ENCODE assay signal across 8 cellular contexts in the genomic region with DNA sequence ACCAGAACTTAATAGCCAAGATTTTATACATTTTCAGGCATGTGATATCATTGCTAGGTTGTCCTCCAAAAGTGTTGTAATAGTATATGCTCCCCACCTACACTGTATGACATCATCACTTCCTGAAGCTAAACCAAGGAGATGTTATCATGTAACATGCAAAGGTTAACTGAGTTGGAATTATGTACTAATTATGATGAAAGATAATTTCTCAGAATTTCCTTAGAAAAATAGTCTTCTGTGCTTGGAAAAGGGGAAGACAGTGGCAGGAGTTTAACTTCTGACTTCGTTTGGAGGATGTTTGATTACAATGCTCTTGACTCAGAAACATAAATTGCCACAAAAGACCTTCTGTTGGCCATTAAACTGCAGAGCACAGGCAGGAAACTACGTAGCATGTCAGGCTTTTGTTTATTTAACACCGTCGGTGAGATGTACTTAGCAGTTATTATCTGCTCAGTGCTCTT.
DNase-seq lines count a peak whose midpoint lies in the region; ATAC-seq, FAIRE-seq and TF ChIP-seq lines count a peak whose summit lies in the region.

No MANE protein-coding gene starts in this region.

- H2BK120ac ChIP-seq in H9 (ENCODE audit: low read depth, low read length, poor library complexity, severe bottlenecking), result no peak overlapping the region

- FAIRE-seq in kidney (lab: Jason Lieb, UNC), result peak; percentile 15

- CTCF ChIA-PET in CD4-positive, alpha-beta T cell (lab: Charles Lee), result no interaction called here
- CTCF ChIA-PET in HEK293 (lab: Yijun Ruan, JAX), result no interaction called here

- no peaks in the 10 kb centered on the region for H3K27me3 Mint-ChIP-seq in CD4-positive, alpha-beta T cell
- H3K27me3 Mint-ChIP-seq in H9 (ENCODE audit: low read depth), result no peaks in the 10 kb centered on the region; the same call in none of the 2 replicates

- H4K20me1 ChIP-seq in H9 (ENCODE audit: control insufficient read depth, insufficient read depth, insufficient read length), result no peaks in the 10 kb centered on the region

- no peak overlapping the region for H3K18ac ChIP-seq in H9 (ENCODE audit: insufficient read length, low read depth, low read length)

- no peak overlapping the region for H2AFZ ChIP-seq in H9 (ENCODE audit: low read length)

- no peaks in the 10 kb centered on the region for H3K9me3 ChIP-seq in CD4-positive, alpha-beta T cell (ENCODE audit: control insufficient read depth, low read length)
- H3K9me3 ChIP-seq in HEK293 (ENCODE audit: control insufficient read depth, insufficient read depth, low read depth, low read length) (no peaks in the 10 kb centered on the region), kidney (ENCODE audit: control insufficient read depth in 1 of 2, low read length in 2 of 2) (no peaks in the 10 kb centered on the region), H9 (ENCODE audit: control insufficient read depth, low read depth, low read length) (no peaks in the 10 kb centered on the region)

- no peak overlapping the region for H3K4me3 ChIP-seq in HEK293 (ENCODE audit: low read depth, low read length)
- H3K4me3 ChIP-seq in kidney (ENCODE audit: low read length in 2 of 2), result no peak overlapping the region

- DNase-seq in CD4-positive, alpha-beta T cell, result no peak
- peak; percentile 7 for DNase-seq in UCSD-AML1 (lab: John Stamatoyannopoulos, UW; ENCODE audit: unreplicated experiment)
- DNase-seq in kidney, result no peak
- no peak for DNase-seq in H9
- no peak for DNase-seq in NCI-H2227 (lab: John Stamatoyannopoulos, UW; ENCODE audit: unreplicated experiment)

- H4K91ac ChIP-seq in H9 (ENCODE audit: insufficient read length, low read depth, low read length), result no peak overlapping the region

- no peak overlapping the region for H4K8ac ChIP-seq in H9 (replicated peaks; ENCODE audit: insufficient read length, low read depth, low read length)

- H3K4me3 Mint-ChIP-seq in CD4-positive, alpha-beta T cell, result no peak overlapping the region
- no peak overlapping the region for H3K4me3 Mint-ChIP-seq in H9

- no peak overlapping the region for H3K23ac ChIP-seq in H9 (ENCODE audit: insufficient read length, low read depth, low read length)

- H3K4me1 ChIP-seq in HEK293 (ENCODE audit: control insufficient read depth, insufficient read depth, low read length) (peaks cover 12% of the 10 kb centered on the region), kidney (ENCODE audit: control insufficient read depth in 1 of 2, insufficient read depth in 1 of 2, low read depth in 1 of 2, low read length in 2 of 2) (peaks cover 0 to 7% of the 10 kb centered on the region in 2 donors), H9 (ENCODE audit: insufficient read depth, low read length) (no peaks in the 10 kb centered on the region)

- no peak overlapping the region for H2BK20ac ChIP-seq in H9 (ENCODE audit: low read depth, low read length, poor library complexity, severe bottlenecking)

- no peaks in the 10 kb centered on the region for H3K79me1 ChIP-seq in H9 (ENCODE audit: insufficient read depth, low read depth, low read length, poor library complexity, severe bottlenecking)

- H3K9me3 Mint-ChIP-seq in CD4-positive, alpha-beta T cell, result no peaks in the 10 kb centered on the region
- H3K9me3 Mint-ChIP-seq in H9, result no peaks in the 10 kb centered on the region

- H3K4ac ChIP-seq in H9 (ENCODE audit: low read depth, low read length), result no peak overlapping the region

- no peak for TF ChIP-seq CTCF in CD4-positive, alpha-beta T cell (IDR thresholded peaks at IDR 0.05)
- TF ChIP-seq CTCF in HEK293 (tag by site-specific recombination; IDR thresholded peaks at IDR 0.05) (no peak), kidney (IDR thresholded peaks at IDR 0.05; ENCODE audit: borderline replicate concordance, extremely low read depth, insufficient read depth) (no peak), H9 (conservative IDR thresholded peaks at IDR 0.05) (no peak)

- no peak overlapping the region for H4K5ac ChIP-seq in H9 (ENCODE audit: insufficient read length, low read depth, low read length)

- H3K9ac ChIP-seq in kidney (ENCODE audit: low read length in 2 of 2) (no peak overlapping the region), H9 (ENCODE audit: extremely low read depth, insufficient read length, low read length) (no peak overlapping the region)

- H3K56ac ChIP-seq in H9 (ENCODE audit: insufficient read length, low read depth, low read length), result no peak overlapping the region

- H2BK15ac ChIP-seq in H9 (ENCODE audit: low read depth, low read length), result no peak overlapping the region

- no peak overlapping the region for H2BK12ac ChIP-seq in H9 (ENCODE audit: insufficient read length, low read depth, low read length)

- peak overlapping the region; percentile 73 for H3K27ac Mint-ChIP-seq in CD4-positive, alpha-beta T cell
- no peak overlapping the region for H3K27ac Mint-ChIP-seq in H9

- no peak overlapping the region for H3K14ac ChIP-seq in H9 (ENCODE audit: insufficient read depth, low read length)

- peaks cover 13% of the 10 kb centered on the region for H3K4me1 Mint-ChIP-seq in CD4-positive, alpha-beta T cell (ENCODE audit: low read depth)
- no peaks in the 10 kb centered on the region for H3K4me1 Mint-ChIP-seq in H9

- H3K36me3 Mint-ChIP-seq in CD4-positive, alpha-beta T cell (ENCODE audit: low read depth), result no peaks in the 10 kb centered on the region
- H3K36me3 Mint-ChIP-seq in H9 (ENCODE audit: insufficient read depth in 1 of 3, low read depth in 3 of 3), result no peaks in the 10 kb centered on the region

- WGBS in H9 (ENCODE audit: extremely low coverage, insufficient read length, low lambda C conversion rate), result no CpG with 5 or more reads among the region's 4 CpGs

- no peak overlapping the region for H3T11ph ChIP-seq in H9 (ENCODE audit: low read length)

- intact Hi-C loops in CD4-positive, alpha-beta T cell (cut with DNase I, micrococcal nuclease), result no loop called here
- intact Hi-C loops in kidney (cut with DNase I), result no loop called here

- no peaks in the 10 kb centered on the region for H3K23me2 ChIP-seq in H9 (ENCODE audit: insufficient read length, low read depth, low read length, poor library complexity, severe bottlenecking)

- H3K79me2 ChIP-seq in H9 (ENCODE audit: insufficient read depth, low read length), result no peaks in the 10 kb centered on the region

- no peak overlapping the region for H2BK5ac ChIP-seq in H9 (ENCODE audit: insufficient read length, low read length)

- peak; percentile 78 for ATAC-seq in CD4-positive, alpha-beta T cell (ENCODE audit: poor library complexity)
- no peak for ATAC-seq in GM21526 (IDR thresholded peaks at IDR 0.05; ENCODE audit: low FRiP score, unreplicated experiment)
- no peak for ATAC-seq in GM21825 (IDR thresholded peaks at IDR 0.05; ENCODE audit: unreplicated experiment)

- H3K27ac ChIP-seq in CD4-positive, alpha-beta T cell (ENCODE audit: low read depth, low read length), result no peak overlapping the region
- no peak overlapping the region for H3K27ac ChIP-seq in HEK293 (ENCODE audit: extremely low read depth, low read depth, low read length)
- H3K27ac ChIP-seq in kidney (ENCODE audit: low read depth in 2 of 2, low read length in 2 of 2), result no peak overlapping the region
- no peak overlapping the region for H3K27ac ChIP-seq in H9 (ENCODE audit: insufficient read length, low read depth, low read length)

- POLR2A ChIA-PET in CD4-positive, alpha-beta T cell (lab: Charles Lee), result no interaction called here
- POLR2A ChIA-PET in HEK293 (lab: Yijun Ruan, JAX), result no interaction called here

- H3K27me3 ChIP-seq in CD4-positive, alpha-beta T cell (ENCODE audit: control insufficient read depth, insufficient read depth, low read length), result no peaks in the 10 kb centered on the region
- no peaks in the 10 kb centered on the region for H3K27me3 ChIP-seq in H9 (ENCODE audit: insufficient read depth, low read length)

- no peak overlapping the region for H2AK5ac ChIP-seq in H9 (ENCODE audit: insufficient read length, low read length)

- H3K4me2 ChIP-seq in H9 (ENCODE audit: insufficient read depth, insufficient read length, low read length), result no peak overlapping the region

- H3K36me3 ChIP-seq in HEK293 (ENCODE audit: control insufficient read depth in 2 of 2, insufficient read depth in 1 of 2, low read length in 2 of 2) (no peaks in the 10 kb centered on the region), kidney (ENCODE audit: control insufficient read depth in 1 of 2, insufficient read depth in 2 of 2, low read length in 2 of 2) (no peaks in the 10 kb centered on the region)

TF ChIP-seq in HEK293, 187 proteins besides CTCF, POLR2A, EP300 and RAD21 (continues in another document):
- TF ChIP-seq ZNF610 (tag by site-specific recombination; IDR thresholded peaks at IDR 0.05; ENCODE audit: borderline replicate concordance) (no peak), ZNF266 (tag by site-specific recombination; IDR thresholded peaks at IDR 0.05; ENCODE audit: low read depth) (no peak), ZNF133 (tag by site-specific recombination; IDR thresholded peaks at IDR 0.05) (no peak), ZNF837 (tag by site-specific recombination; IDR thresholded peaks at IDR 0.05) (no peak), ZSCAN4 (tag by site-specific recombination; IDR thresholded peaks at IDR 0.05) (peak; percentile 38; the same call in 1 of the 2 replicates), GLIS2 (tag by site-specific recombination; IDR thresholded peaks at IDR 0.05) (no peak), ZNF629 (tag by site-specific recombination; IDR thresholded peaks at IDR 0.05) (peak; percentile 97), KLF8 (tag by site-specific recombination; IDR thresholded peaks at IDR 0.05) (peak; percentile 49; the same call in 1 of the 2 replicates)
- TF ChIP-seq, protein P1, sequence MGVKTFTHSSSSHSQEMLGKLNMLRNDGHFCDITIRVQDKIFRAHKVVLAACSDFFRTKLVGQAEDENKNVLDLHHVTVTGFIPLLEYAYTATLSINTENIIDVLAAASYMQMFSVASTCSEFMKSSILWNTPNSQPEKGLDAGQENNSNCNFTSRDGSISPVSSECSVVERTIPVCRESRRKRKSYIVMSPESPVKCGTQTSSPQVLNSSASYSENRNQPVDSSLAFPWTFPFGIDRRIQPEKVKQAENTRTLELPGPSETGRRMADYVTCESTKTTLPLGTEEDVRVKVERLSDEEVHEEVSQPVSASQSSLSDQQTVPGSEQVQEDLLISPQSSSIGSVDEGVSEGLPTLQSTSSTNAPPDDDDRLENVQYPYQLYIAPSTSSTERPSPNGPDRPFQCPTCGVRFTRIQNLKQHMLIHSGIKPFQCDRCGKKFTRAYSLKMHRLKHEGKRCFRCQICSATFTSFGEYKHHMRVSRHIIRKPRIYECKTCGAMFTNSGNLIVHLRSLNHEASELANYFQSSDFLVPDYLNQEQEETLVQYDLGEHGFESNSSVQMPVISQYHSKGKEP (tag by site-specific recombination; IDR thresholded peaks at IDR 0.05), result 0 out of 2 replicates have a peak, but pooled peaks have one; percentile 19
